26 cellular contexts compared by ENCODE assay signal in the genomic region with DNA sequence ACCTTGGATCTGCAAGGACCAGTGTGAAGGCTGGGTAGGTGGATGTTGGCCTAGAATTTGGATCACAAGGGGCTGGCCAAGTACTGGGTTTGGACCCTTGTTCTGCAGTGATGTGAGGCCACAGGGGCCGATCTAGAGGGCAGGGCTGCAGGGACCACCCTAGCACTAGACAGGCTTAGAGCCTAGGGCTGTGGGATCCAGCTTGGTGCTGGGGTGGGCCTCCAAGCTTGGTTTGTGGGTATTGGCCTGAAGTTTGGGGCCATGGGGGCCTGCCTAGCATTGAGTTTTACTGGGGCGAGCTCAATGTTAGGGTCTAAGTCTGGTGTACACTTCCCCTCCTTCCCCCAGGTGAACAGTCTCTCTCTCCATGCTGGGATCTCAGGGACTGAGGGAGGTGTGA.
"Had no signal": no experiment of that assay in that cellular context is flagged by ENCODE, and none has a peak within 500 bp of the region (broad histone marks: within the 10 kb centered on the region; RNA-seq: fewer than 3 reads in every experiment).

No MANE protein-coding gene starts in this region.

- H3K27me3 ChIP-seq: adrenal gland, Peyer's patch, SJSA1 had no signal

- H3K27me3 Mint-ChIP-seq: activated CD4-positive, alpha-beta T cell treated with anti-CD3 and anti-CD28 coated beads for 36 hours; activated naive CD8-positive, alpha-beta T cell treated with anti-CD3 and anti-CD28 coated beads, Interleukin-2, amount 10 ng/mL, durations not matched to agents 7 days and 5 days; T-helper 17 cell had no signal

- ATAC-seq: activated CD4-positive, alpha-beta T cell treated with anti-CD3 and anti-CD28 coated beads for 36 hours; activated CD8-positive, alpha-beta T cell treated with anti-CD3 and anti-CD28 coated beads, Interleukin-2, amount 10 ng/mL, durations not matched to agents 7 days and 5 days; T-helper 17 cell had no signal

- H3K4me3 ChIP-seq: adrenal gland, Peyer's patch, SJSA1 had no signal

- H3K9me3 ChIP-seq: Peyer's patch, SJSA1 had no signal

- DNase-seq: activated CD4-positive, alpha-beta T cell treated with anti-CD3 and anti-CD28 coated beads for 36 hours; activated CD4-positive, alpha-beta T cell treated with anti-CD3 and anti-CD28 coated beads, Interleukin-2, amount 50 U/mL, for 4 hours; activated CD8-positive, alpha-beta memory T cell treated with anti-CD3 and anti-CD28 coated beads, Interleukin-2, amount 50 U/mL, for 48 hours; activated CD8-positive, alpha-beta T cell treated with anti-CD3 and anti-CD28 coated beads, Interleukin-2, amount 10 ng/mL, durations not matched to agents 7 days and 5 days; activated naive CD4-positive, alpha-beta T cell treated with anti-CD3 and anti-CD28 coated beads, Interleukin-2, amount 50 U/mL, for 16 hours; activated naive CD8-positive, alpha-beta T cell treated with anti-CD3 and anti-CD28 coated beads, Interleukin-2, amount 10 ng/mL, durations not matched to agents 7 days and 5 days; activated T-cell treated with anti-CD3 and anti-CD28 coated beads, Interleukin-2, amount 50 U/mL, for 1 hour; adrenal gland; anterior cingulate cortex; cerebellar nuclear complex; KBM-7; NCI-H1048; NCI-H1417; NCI-H2029; NCI-H2107; NCI-H2171 treated with DMSO at 0.1 percent for 48 hours; NCI-H226; NCI-H510A; NCI-H526 treated with DMSO at 0.1 percent for 48 hours; NCI-H82; NK-92 treated with Interleukin-12 subunit alpha and Interleukin-12 subunit beta, amount 100 ng/mL, for 24 hours; Peyer's patch; SHP77; T-helper 17 cell; T-helper 9 cell had no signal

- H3K27ac ChIP-seq: Peyer's patch, SJSA1 had no signal

- H3K27ac Mint-ChIP-seq: activated CD4-positive, alpha-beta T cell treated with anti-CD3 and anti-CD28 coated beads for 36 hours; activated CD8-positive, alpha-beta T cell treated with anti-CD3 and anti-CD28 coated beads, Interleukin-2, amount 10 ng/mL, durations not matched to agents 7 days and 5 days; activated naive CD8-positive, alpha-beta T cell treated with anti-CD3 and anti-CD28 coated beads, Interleukin-2, amount 10 ng/mL, durations not matched to agents 7 days and 5 days; T-helper 17 cell had no signal

- H3K36me3 ChIP-seq: adrenal gland had no signal

- H3K4me3 Mint-ChIP-seq: activated CD4-positive, alpha-beta T cell treated with anti-CD3 and anti-CD28 coated beads for 36 hours; activated CD8-positive, alpha-beta T cell treated with anti-CD3 and anti-CD28 coated beads, Interleukin-2, amount 10 ng/mL, durations not matched to agents 7 days and 5 days; activated naive CD8-positive, alpha-beta T cell treated with anti-CD3 and anti-CD28 coated beads, Interleukin-2, amount 10 ng/mL, durations not matched to agents 7 days and 5 days; T-helper 17 cell had no signal

- H3K4me1 ChIP-seq: Peyer's patch, SJSA1 had no signal
